In genomic region chr4:3829954-3830773, GRCh38 we compare ENCODE assay signal across 1 cellular context.
TF ChIP-seq lines count a peak whose summit lies in the region.

No MANE protein-coding gene starts in this region.

TF ChIP-seq in SK-N-SH, 30 proteins besides CTCF, POLR2A, EP300 and RAD21 (continued from another document):
- TF ChIP-seq REST (IDR thresholded peaks at IDR 0.05; ENCODE audit: low read depth, low read length) (no peak), ELF1 (IDR thresholded peaks at IDR 0.05) (no peak), MAX (IDR thresholded peaks at IDR 0.05; ENCODE audit: low read depth) (no peak), GATA2 (CRISPR knock-in tag; IDR thresholded peaks at IDR 0.05) (no peak), SIN3A (IDR thresholded peaks at IDR 0.05; ENCODE audit: borderline replicate concordance, low read depth, low read length) (no peak), TCF12 (IDR thresholded peaks at IDR 0.05) (no peak), ZBTB33 (IDR thresholded peaks at IDR 0.05; ENCODE audit: borderline replicate concordance, low read depth) (no peak), MEF2A (IDR thresholded peaks at IDR 0.05; ENCODE audit: borderline replicate concordance, low read depth) (no peak), CHD2 (IDR thresholded peaks at IDR 0.05; ENCODE audit: low read length, partially characterized antibody) (no peak), YY1 (IDR thresholded peaks at IDR 0.05; ENCODE audit: low read depth) (no peak), TEAD4 (IDR thresholded peaks at IDR 0.05; ENCODE audit: borderline replicate concordance, insufficient read depth) (no peak), POLR2AphosphoS5 (IDR thresholded peaks at IDR 0.05; ENCODE audit: low read depth, low read length) (no peak), SMC3 (IDR thresholded peaks at IDR 0.05; ENCODE audit: low read depth, low read length) (no peak), IRF3 (IDR thresholded peaks at IDR 0.05; ENCODE audit: low read depth, low read length) (no peak), NFIC (IDR thresholded peaks at IDR 0.05; ENCODE audit: borderline replicate concordance) (no peak)
